8 cellular contexts compared by ENCODE assay signal in the genomic region with DNA sequence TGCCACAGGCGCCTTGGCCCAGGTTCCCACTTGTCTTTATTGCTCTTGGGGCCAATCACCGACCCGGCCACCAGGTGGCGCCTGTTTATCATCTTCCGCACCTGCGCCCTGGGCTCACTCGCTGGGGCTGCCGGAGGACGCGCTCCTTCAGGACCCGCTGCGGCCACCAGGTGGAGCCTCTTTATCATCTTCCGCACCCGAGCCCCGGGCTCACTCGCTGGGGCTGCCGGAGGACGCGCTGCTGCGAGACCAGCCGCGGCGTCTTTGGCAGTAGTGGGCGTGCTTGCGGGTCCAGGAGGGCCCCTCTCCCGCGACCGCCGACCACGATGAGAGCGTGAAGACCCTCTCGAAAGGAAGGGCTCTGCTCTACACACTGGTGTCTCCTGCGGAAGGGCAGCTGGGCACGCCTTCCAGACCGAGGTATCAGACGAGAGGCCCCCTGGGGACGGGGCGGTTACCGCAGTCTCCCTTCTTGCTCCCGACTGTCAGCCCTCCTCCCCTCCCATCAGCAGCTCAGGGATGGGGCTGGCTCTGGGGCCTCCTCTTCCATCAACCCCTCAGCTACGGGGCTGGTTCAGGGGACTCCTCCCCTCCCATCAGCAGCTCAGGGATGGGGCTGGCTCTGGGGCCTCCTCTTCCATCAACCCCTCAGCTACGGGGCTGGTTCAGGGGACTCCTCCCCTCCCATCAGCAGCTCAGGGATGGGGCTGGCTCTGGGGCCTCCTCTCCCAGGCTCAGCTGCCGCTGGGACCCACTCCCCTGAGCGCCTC. TPM values are rescaled to one million over a fixed set of nuclear protein-coding genes. Genes with fewer than 3 reads are reported as not detected.
DNase-seq lines count a peak whose midpoint lies in the region; ATAC-seq and TF ChIP-seq lines count a peak whose summit lies in the region.
"Not testable (repeated sequence)": the region's sequence is repeated elsewhere in the genome, so short reads cannot be mapped to it uniquely, and the experiment has no call there.

No MANE protein-coding gene starts in this region.

- not testable (repeated sequence) for BruUV-seq in Panc1 (replicated peaks; lab: Mats Ljungman, UMichigan)

- intact Hi-C loops in Panc1 (cut with micrococcal nuclease; ENCODE audit: unreplicated experiment), result not testable (repeated sequence)

- peak overlapping the region; percentile 81 for H3K4me3 Mint-ChIP-seq in activated T-cell treated with anti-CD3 and anti-CD28 coated beads, Interleukin-2, amount 50 U/mL, for 24 hours

- DNase-seq in D341Med (ENCODE audit: low spot score), result peak; percentile 97
- DNase-seq in Panc1 (ENCODE audit: low read depth, low spot score), result peak; percentile 7
- DNase-seq in activated T-cell treated with anti-CD3 and anti-CD28 coated beads, Interleukin-2, amount 50 U/mL, for 24 hours, result peak; percentile 95
- DNase-seq in epithelial cell of proximal tubule (ENCODE audit: low read depth), result not testable (repeated sequence)
- DNase-seq in midbrain (lab: John Stamatoyannopoulos, UW), result peak; percentile 85
- peak; percentile 82 to 90 for DNase-seq in stimulated activated CD8-positive, alpha-beta memory T cell treated with anti-CD3 and anti-CD28 coated beads, Interleukin-15, amount 100 ng/mL, for 48 hours (ENCODE audit: low read depth in 2 of 2)

- not testable (repeated sequence) for H3K4me1 Mint-ChIP-seq in activated T-cell treated with anti-CD3 and anti-CD28 coated beads, Interleukin-2, amount 50 U/mL, for 24 hours (ENCODE audit: low read depth)

- H3K9me3 ChIP-seq in Panc1 (ENCODE audit: control insufficient read depth, insufficient read depth, low read depth, low read length), result not testable (repeated sequence)

- not testable (repeated sequence) for H3K36me3 Mint-ChIP-seq in activated T-cell treated with anti-CD3 and anti-CD28 coated beads, Interleukin-2, amount 50 U/mL, for 24 hours (ENCODE audit: low read depth)

- TF ChIP-seq CTCF in Panc1 (IDR thresholded peaks at IDR 0.05), result peak; percentile 70
- TF ChIP-seq CTCF in epithelial cell of proximal tubule (conservative IDR thresholded peaks at IDR 0.05; ENCODE audit: low read depth, low read length), result peak; percentile 60

- not testable (repeated sequence) for H3K27me3 Mint-ChIP-seq in activated T-cell treated with anti-CD3 and anti-CD28 coated beads, Interleukin-2, amount 50 U/mL, for 24 hours

- H3K9me3 Mint-ChIP-seq in activated T-cell treated with anti-CD3 and anti-CD28 coated beads, Interleukin-2, amount 50 U/mL, for 24 hours, result peaks cover 12% of the 10 kb centered on the region

- POLR2A ChIA-PET in Panc1 (lab: Charles Lee), result not testable (repeated sequence)

- in situ Hi-C loops in Panc1 (cut with HindIII; ENCODE audit: low pct_unique_long_range_greater_than_20kb, low sequenced_read_pairs), result not testable (repeated sequence)

- peak; percentile 99 for ATAC-seq in GM21423 (IDR thresholded peaks at IDR 0.05; ENCODE audit: unreplicated experiment)
- ATAC-seq in HG03521 (IDR thresholded peaks at IDR 0.05; ENCODE audit: unreplicated experiment), result peak; percentile 100
- ATAC-seq in Panc1, result 0 out of 2 replicates have a peak, but pooled peaks have one; percentile 30

- not testable (repeated sequence) for H3K4me1 ChIP-seq in Panc1 (ENCODE audit: control insufficient read depth, insufficient read depth, low read length)

- H3K4me3 ChIP-seq in Panc1 (ENCODE audit: low read depth in 2 of 2, low read length in 2 of 2), result peak overlapping the region in 1 of 2 experiments; percentile 13; a peak in 1 of 4 replicates
- H3K4me3 ChIP-seq in epithelial cell of proximal tubule (ENCODE audit: low read depth, low read length), result peak overlapping the region; percentile 42

- H3K27ac ChIP-seq in Panc1 (ENCODE audit: low read length), result not testable (repeated sequence)

- H3K27ac Mint-ChIP-seq in activated T-cell treated with anti-CD3 and anti-CD28 coated beads, Interleukin-2, amount 50 U/mL, for 24 hours, result peak overlapping the region; percentile 76

- CTCF ChIA-PET in Panc1 (lab: Charles Lee), result not testable (repeated sequence)

- not testable (repeated sequence) for H3K36me3 ChIP-seq in Panc1 (ENCODE audit: control insufficient read depth, insufficient read depth, low read length)

- not testable (repeated sequence) for H3K27me3 ChIP-seq in Panc1 (ENCODE audit: control insufficient read depth, insufficient read depth, low read length)

RNA-seq across cellular contexts. Expression of gene OR2L8, which starts 11.5 kb away (rescaled TPM):
- not detected for total RNA-seq in Panc1 (2021; ENCODE audit: unreplicated experiment)
- polyA plus RNA-seq in Panc1 (2012; ENCODE audit: insufficient read length), result not detected
- not detected in 2 replicates for total RNA-seq in epithelial cell of proximal tubule

RNA-seq across cellular contexts. Expression of gene OR2AJ1, which starts 12.5 kb away (rescaled TPM):
- total RNA-seq in Panc1 (2021; ENCODE audit: unreplicated experiment) (not detected), epithelial cell of proximal tubule (not detected in 2 replicates)
- not detected for polyA plus RNA-seq in Panc1 (2012; ENCODE audit: insufficient read length)

RNA-seq across cellular contexts. Expression of gene OR2T8, which starts 17.1 kb away (rescaled TPM):
- not detected for total RNA-seq in Panc1 (2021; ENCODE audit: unreplicated experiment)
- not detected for polyA plus RNA-seq in Panc1 (2012; ENCODE audit: insufficient read length)
- 0.14 TPM in 1 of 2 replicates, not detected in the other for total RNA-seq in epithelial cell of proximal tubule

RNA-seq across cellular contexts. Expression of gene OR2AK2, which starts 27.9 kb away (rescaled TPM):
- total RNA-seq in Panc1 (2021; ENCODE audit: unreplicated experiment) (not detected), epithelial cell of proximal tubule (not detected in 2 replicates)
- not detected for polyA plus RNA-seq in Panc1 (2012; ENCODE audit: insufficient read length)

RNA-seq across cellular contexts. Expression of gene OR2W3, which starts 41.8 kb away (rescaled TPM):
- total RNA-seq in Panc1 (2021; ENCODE audit: unreplicated experiment), result not detected
- polyA plus RNA-seq in Panc1 (2012; ENCODE audit: insufficient read length), result not detected
- total RNA-seq in epithelial cell of proximal tubule, result 2.2 TPM in 1 of 2 replicates, not detected in the other

Comparison
In these comparisons a context has a peak if more than half of its experiments do, and no peak if none do; other contexts are left out.
1. ATAC-seq: peak in every context shown above with its lines; median percentile 100 in HG03521; 99 in GM21423; 30 in Panc1.